Comparison of ENCODE assay signal across 9 cellular contexts in genomic region chr10:63866747-63867140, GRCh38.
DNase-seq lines count a peak whose midpoint lies in the region; ATAC-seq lines count a peak whose summit lies in the region.
"Had no signal": no experiment of that assay in that cellular context is flagged by ENCODE, and none has a peak within 500 bp of the region (broad histone marks: within the 10 kb centered on the region; RNA-seq: fewer than 3 reads in every experiment).

No MANE protein-coding gene starts in this region.

- peaks cover 8% of the 10 kb centered on the region for H3K4me1 ChIP-seq in CD8-positive, alpha-beta memory T cell (ENCODE audit: insufficient read depth, low read length)

- H3K9me3 Mint-ChIP-seq in CD8-positive, alpha-beta memory T cell = no peaks in the 10 kb centered on the region
- H3K9me3 Mint-ChIP-seq: dendritic cell treated with granulocyte-macrophage colony-stimulating factor and Interleukin-4, amounts not matched to agents 40 ng/mL and 50 ng/mL, for 4 days had no signal

- no peak overlapping the region for H3K4me3 ChIP-seq in CD8-positive, alpha-beta memory T cell (ENCODE audit: low read length)

- H3K4me3 Mint-ChIP-seq in CD8-positive, alpha-beta memory T cell = peak overlapping the region in 1 of 7 donors; percentile 37
- H3K4me3 Mint-ChIP-seq: dendritic cell treated with granulocyte-macrophage colony-stimulating factor and Interleukin-4, amounts not matched to agents 40 ng/mL and 50 ng/mL, for 4 days had no signal

- no peaks in the 10 kb centered on the region for H3K36me3 Mint-ChIP-seq in CD8-positive, alpha-beta memory T cell

- no peak overlapping the region for H3K27ac Mint-ChIP-seq in CD8-positive, alpha-beta memory T cell
- H3K27ac Mint-ChIP-seq: dendritic cell treated with granulocyte-macrophage colony-stimulating factor and Interleukin-4, amounts not matched to agents 40 ng/mL and 50 ng/mL, for 4 days had no signal

- H3K27ac ChIP-seq in CD8-positive, alpha-beta memory T cell (ENCODE audit: low read depth, low read length) = no peak overlapping the region

- ATAC-seq in GM18907 (IDR thresholded peaks at IDR 0.05; ENCODE audit: unreplicated experiment) (peak; percentile 76), HG03064 (IDR thresholded peaks at IDR 0.05; ENCODE audit: low read depth, unreplicated experiment) (peak; percentile 64)

- peaks cover 9 to 12% (median 9%) of the 10 kb centered on the region in 3 donors for H3K4me1 Mint-ChIP-seq in CD8-positive, alpha-beta memory T cell

- no peaks in the 10 kb centered on the region for H3K9me3 ChIP-seq in CD8-positive, alpha-beta memory T cell (ENCODE audit: low read length)

- POLR2A ChIA-PET in CD8-positive, alpha-beta memory T cell (lab: Charles Lee) = no interaction called here

- CTCF ChIA-PET in CD8-positive, alpha-beta memory T cell (lab: Charles Lee) = interaction anchor here (0.8 to 1.3 kb wide), 5 partner anchors 9 to 700 kb away, joined by 3 to 5 read pairs (median 4); no protein-coding TSS in a partner anchor

- no peaks in the 10 kb centered on the region for H3K27me3 ChIP-seq in CD8-positive, alpha-beta memory T cell (ENCODE audit: insufficient read depth, low read length, poor library complexity, severe bottlenecking)

- H3K27me3 Mint-ChIP-seq in CD8-positive, alpha-beta memory T cell = peaks cover 26 to 42% of the 10 kb centered on the region in 2 donors

- H3K36me3 ChIP-seq in CD8-positive, alpha-beta memory T cell (ENCODE audit: insufficient read depth, low read length) = no peaks in the 10 kb centered on the region

- DNase-seq in CD1c-positive myeloid dendritic cell (ENCODE audit: extremely low spot score) = peak; percentile 4
- peak; percentile 11 for DNase-seq in RPMI7951 (ENCODE audit: low read depth)
- DNase-seq in iPS-NIHi7 (ENCODE audit: extremely low spot score) = peak; percentile 26
- no peak for DNase-seq in GM19240 (ENCODE audit: insufficient read length, low spot score)
- no peak for DNase-seq in NCI-H446 treated with DMSO at 0.1 percent for 48 hours (lab: John Stamatoyannopoulos, UW)
- DNase-seq in CD8-positive, alpha-beta memory T cell = no peak

Comparison
In these comparisons a context has a peak if more than half of its experiments do, and no peak if none do; other contexts are left out.
1. DNase-seq: peak in CD1c-positive myeloid dendritic cell (single experiment), RPMI7951 (single experiment) and iPS-NIHi7 (single experiment); none in GM19240 (single experiment), NCI-H446 treated with DMSO at 0.1 percent for 48 hours (single experiment) and CD8-positive, alpha-beta memory T cell (0 of 5).